Comparison of ENCODE assay signal across 8 cellular contexts in the genomic region with DNA sequence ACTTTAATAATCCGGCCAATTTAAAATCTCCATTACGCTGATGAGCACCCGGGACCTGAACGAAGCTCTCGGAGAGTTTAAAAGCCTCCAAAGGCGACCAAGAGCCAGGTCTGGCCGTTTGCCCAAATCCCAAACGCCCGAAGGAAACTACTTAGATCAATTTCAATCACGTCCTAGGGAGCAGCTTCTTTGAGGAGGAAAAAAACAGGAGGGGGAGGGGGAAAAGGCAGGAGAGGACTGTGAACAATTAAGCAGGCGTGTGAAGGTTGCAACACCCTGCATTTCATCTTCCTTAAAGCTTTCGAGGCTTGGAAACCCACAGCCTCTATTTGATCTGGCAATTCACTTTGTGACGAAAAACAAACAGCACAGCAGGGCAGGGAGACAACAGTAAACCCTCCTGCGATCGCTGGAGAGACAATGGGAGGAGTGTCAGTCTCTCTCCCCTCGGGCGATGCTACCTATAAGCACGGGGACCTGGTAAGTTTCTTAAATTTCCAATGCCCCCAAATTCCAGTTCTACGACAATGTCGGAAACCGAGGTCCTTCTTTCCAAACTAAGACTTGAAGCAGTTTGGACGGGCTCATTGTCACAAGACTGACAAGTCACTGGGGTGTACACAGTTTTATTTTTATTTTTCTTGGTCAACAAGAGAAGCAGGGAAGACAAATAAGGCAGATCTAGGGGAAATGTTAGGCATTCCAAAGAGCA. TPM values are rescaled to one million over a fixed set of nuclear protein-coding genes. Genes with fewer than 3 reads are reported as not detected.
DNase-seq lines count a peak whose midpoint lies in the region; FAIRE-seq and TF ChIP-seq lines count a peak whose summit lies in the region.

No MANE protein-coding gene starts in this region.

- TSS peak; percentile 69 for BruUV-seq in OCI-LY7 (replicated peaks; lab: Mats Ljungman, UMichigan)

- no peaks in the 10 kb centered on the region for H3K27me3 ChIP-seq in BLaER1
- peaks cover 5% of the 10 kb centered on the region; the same call in 1 of the 2 replicates for H3K27me3 ChIP-seq in HUES48 (ENCODE audit: control insufficient read depth, insufficient read depth, low read length)

- H3K27ac ChIP-seq in BLaER1 (peak overlapping the region; percentile 97), HUES48 (ENCODE audit: low read depth, low read length) (peak overlapping the region; percentile 99), OCI-LY7 (ENCODE audit: low read depth, low read length, poor library complexity, severe bottlenecking) (peak overlapping the region; percentile 81)

- no peaks in the 10 kb centered on the region for H3K9me2 ChIP-seq in OCI-LY7 (ENCODE audit: insufficient read depth, low read length)

- peak; percentile 53 for DNase-seq in OCI-LY7 (ENCODE audit: low spot score)
- no peak for DNase-seq in astrocyte of the cerebellum (ENCODE audit: low read depth)
- peak; percentile 36 for DNase-seq in hepatic stellate cell (ENCODE audit: low spot score)
- DNase-seq in renal cortical epithelial cell (ENCODE audit: low read depth), result peak; percentile 78
- no peak for DNase-seq in GDM1 (lab: John Stamatoyannopoulos, UW)
- DNase-seq in urothelium cell line (ENCODE audit: low spot score), result no peak

- H3K4me3 ChIP-seq in BLaER1 (peak overlapping the region; percentile 86), HUES48 (ENCODE audit: low read depth, low read length) (peak overlapping the region; percentile 85), OCI-LY7 (ENCODE audit: low read depth, low read length, poor library complexity, severe bottlenecking) (peak overlapping the region; percentile 94), astrocyte of the cerebellum (ENCODE audit: low read depth, low read length) (peak overlapping the region; percentile 80)

- H3K79me2 ChIP-seq in OCI-LY7 (ENCODE audit: insufficient read depth, low read depth, low read length), result peaks cover 64% of the 10 kb centered on the region

- no peak overlapping the region for H2AFZ ChIP-seq in OCI-LY7 (ENCODE audit: low read length)

- intact Hi-C loops in OCI-LY7 (cut with micrococcal nuclease; ENCODE audit: unreplicated experiment), result loop anchor here (2.0 to 10.0 kb wide), 2 partner anchors 85 to 351 kb away; no protein-coding TSS in a partner anchor

- CTCF ChIA-PET in OCI-LY7 (lab: Charles Lee; ENCODE audit: unreplicated experiment), result no interaction called here

- H3K9me3 ChIP-seq in BLaER1 (peaks cover 4% of the 10 kb centered on the region), HUES48 (ENCODE audit: control insufficient read depth, insufficient read depth, low read length) (no peaks in the 10 kb centered on the region), OCI-LY7 (ENCODE audit: low read length) (no peaks in the 10 kb centered on the region)

- H3K9ac ChIP-seq in BLaER1, result peak overlapping the region; percentile 99
- peak overlapping the region; percentile 97 for H3K9ac ChIP-seq in HUES48 (ENCODE audit: low read depth, low read length)

- TF ChIP-seq CTCF in OCI-LY7 (conservative IDR thresholded peaks at IDR 0.05; ENCODE audit: low read length) (no peak), astrocyte of the cerebellum (IDR thresholded peaks at IDR 0.05; ENCODE audit: low read depth, low read length, missing control alignments) (no peak)

- H3K4me1 ChIP-seq in BLaER1 (peaks cover 50% of the 10 kb centered on the region), HUES48 (ENCODE audit: control insufficient read depth, insufficient read depth, low read length) (peaks cover 31% of the 10 kb centered on the region), OCI-LY7 (ENCODE audit: insufficient read depth, low read length, poor library complexity, severe bottlenecking) (peaks cover 26% of the 10 kb centered on the region)

- FAIRE-seq in urothelium cell line (lab: Jason Lieb, UNC), result no peak

- POLR2A ChIA-PET in OCI-LY7 (lab: Charles Lee), result interaction anchor here (0.7 to 4.0 kb wide), 20 partner anchors 9 to 367 kb away, joined by 3 to 24 read pairs (median 4); no protein-coding TSS in a partner anchor

- peaks cover 34% of the 10 kb centered on the region for H3K36me3 ChIP-seq in BLaER1
- peaks cover 33% of the 10 kb centered on the region for H3K36me3 ChIP-seq in HUES48 (ENCODE audit: control insufficient read depth, insufficient read depth, low read length)
- peaks cover 54% of the 10 kb centered on the region for H3K36me3 ChIP-seq in OCI-LY7 (ENCODE audit: insufficient read depth, low read length)

- in situ Hi-C loops in astrocyte of the cerebellum (cut with HindIII; ENCODE audit: low sequenced_read_pairs), result loop anchor here (25.0 kb wide), 1 partner anchor 978 kb away; no protein-coding TSS in a partner anchor

- H3K4me2 ChIP-seq in BLaER1 (peak overlapping the region; percentile 92), OCI-LY7 (ENCODE audit: low read length) (peak overlapping the region; percentile 84)

- H4K20me1 ChIP-seq in BLaER1 (peaks cover 50% of the 10 kb centered on the region), OCI-LY7 (ENCODE audit: insufficient read depth, low read length) (peaks cover 48% of the 10 kb centered on the region)

RNA-seq across cellular contexts. Expression of a gene that starts 1.1 kb away (rescaled TPM):
- total RNA-seq in OCI-LY7 (2014; rRNA removed; shearing (Covaris generic)), result 19.2 and 24.0 TPM in 2 replicates
- total RNA-seq in OCI-LY7 (2022) (43.0 and 54.0 TPM in 2 replicates), renal cortical epithelial cell (112 and 126 TPM in 2 replicates)

Comparison
In these comparisons a context has a peak if more than half of its experiments do, and no peak if none do; other contexts are left out.
1. DNase-seq: peak in OCI-LY7 (single experiment), hepatic stellate cell (single experiment) and renal cortical epithelial cell (single experiment); none in astrocyte of the cerebellum (single experiment), GDM1 (single experiment) and urothelium cell line (single experiment).
2. Peak in every context shown above with its lines, with median percentiles within 50 percentile points of each other: H3K27ac ChIP-seq and H3K4me3 ChIP-seq.